25 cellular contexts compared by ENCODE assay signal in genomic region chrX:104795804-104796203, GRCh38.
"Had no signal": no experiment of that assay in that cellular context is flagged by ENCODE, and none has a peak within 500 bp of the region (broad histone marks: within the 10 kb centered on the region; RNA-seq: fewer than 3 reads in every experiment).

No MANE protein-coding gene starts in this region.

- H3K4me3 Mint-ChIP-seq: T-cell had no signal

- H3K36me3 ChIP-seq: MG63 had no signal

- H3K27ac Mint-ChIP-seq: T-cell had no signal

- DNase-seq: IMR-90, Karpas-422, KG1, MG63, NCI-H1092, NCI-H1105 treated with DMSO at 0.1 percent for 48 hours, NCI-H1417 treated with DMSO at 0.1 percent for 48 hours, NCI-H146, NCI-H1694 treated with DMSO at 0.1 percent for 48 hours, NCI-H1930, NCI-H2081, NCI-H2107, NCI-H2227 treated with DMSO at 0.1 percent for 48 hours, NCI-H524, NCI-H526 treated with DMSO at 0.1 percent for 48 hours, NCI-H748 treated with DMSO at 0.1 percent for 48 hours, PC-3, SHP77, SK-N-SH, SW 1271, T-cell had no signal

- H3K27ac ChIP-seq: HL-60, RWPE1 had no signal

- H3K9me3 Mint-ChIP-seq: T-cell had no signal

- H3K9ac ChIP-seq: SK-N-SH had no signal

- ATAC-seq: HepG2, Panc1, PC-3, T-cell had no signal

- H3K27me3 ChIP-seq: MG63 had no signal

- H3K36me3 Mint-ChIP-seq: T-cell had no signal

- H3K9me3 ChIP-seq: MG63, SK-N-SH had no signal

- H3K4me3 ChIP-seq: MG63 had no signal

- H3K4me1 Mint-ChIP-seq: T-cell had no signal
